Comparison of ENCODE assay signal across 9 cellular contexts in the genomic region with DNA sequence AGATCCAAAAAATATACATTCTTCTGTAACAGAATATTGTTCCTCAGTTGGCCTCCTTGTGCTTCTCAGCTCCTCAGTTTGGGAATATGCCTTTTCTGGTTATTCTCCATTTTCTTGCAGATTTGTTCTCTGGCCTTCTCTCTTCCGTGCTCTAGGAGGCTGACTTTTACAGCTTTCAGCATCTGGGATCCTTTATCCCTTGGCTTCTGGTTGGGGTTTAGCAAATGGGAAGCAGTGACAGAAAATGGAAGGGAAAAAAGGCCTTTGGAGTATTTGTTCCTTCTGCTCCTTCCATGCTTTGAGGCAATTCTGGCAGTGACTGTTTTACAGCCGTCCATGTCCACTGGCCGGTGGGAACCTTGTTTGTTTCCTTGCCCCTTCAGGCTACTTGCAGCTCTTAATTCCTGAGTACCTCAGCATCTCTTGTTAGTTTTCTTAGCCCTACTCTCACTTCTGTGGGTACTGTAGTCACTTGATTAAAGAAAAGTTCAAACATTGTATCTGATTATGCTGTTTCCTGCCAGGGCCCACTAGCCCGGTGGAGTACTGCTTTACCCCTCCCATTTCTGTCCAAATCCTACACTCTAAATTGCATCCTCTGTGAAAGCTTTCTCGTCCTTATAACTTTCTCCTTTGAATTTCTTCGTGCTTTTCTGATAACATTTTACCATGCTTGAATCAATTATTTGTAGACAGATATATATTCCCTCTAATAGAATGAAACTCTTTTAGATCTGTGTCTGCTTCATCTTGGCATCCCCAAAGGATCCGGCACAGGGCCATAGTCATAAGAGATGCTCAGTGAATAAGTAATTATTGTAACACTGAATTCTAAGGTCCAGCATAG.
A peak's percentile ranks its signal among the peaks of the same experiment; 100 is the strongest.
DNase-seq lines count a peak whose midpoint lies in the region; ATAC-seq and TF ChIP-seq lines count a peak whose summit lies in the region.
"Had no signal": no experiment of that assay in that cellular context is flagged by ENCODE, and none has a peak within 500 bp of the region (broad histone marks: within the 10 kb centered on the region; RNA-seq: fewer than 3 reads in every experiment).

No MANE protein-coding gene starts in this region.

- H3K36me3 Mint-ChIP-seq in activated naive CD8-positive, alpha-beta T cell: no peaks in the 10 kb centered on the region
- no peaks in the 10 kb centered on the region for H3K36me3 Mint-ChIP-seq in activated naive CD8-positive, alpha-beta T cell treated with anti-CD3 and anti-CD28 coated beads, Interleukin-2, amount 50 U/mL, for 24 hours (ENCODE audit: low read depth)
- H3K36me3 Mint-ChIP-seq in mesothelial cell of epicardium: no peaks in the 10 kb centered on the region

- no peak for ATAC-seq in activated naive CD8-positive, alpha-beta T cell treated with anti-CD3 and anti-CD28 coated beads, Interleukin-2, amount 50 U/mL, for 24 hours
- ATAC-seq in HG03521 (IDR thresholded peaks at IDR 0.05; ENCODE audit: unreplicated experiment) (no peak), GM21515 (IDR thresholded peaks at IDR 0.05; ENCODE audit: unreplicated experiment) (no peak)

- no peak for TF ChIP-seq POLR2A in uterus (IDR thresholded peaks at IDR 0.05)

- peak overlapping the region; percentile 69 to 80 for H3K27ac ChIP-seq in uterus
- no peak overlapping the region for H3K27ac ChIP-seq in effector memory CD4-positive, alpha-beta T cell (ENCODE audit: insufficient read depth, low read length, poor library complexity, severe bottlenecking)

- H3K4me3 ChIP-seq in uterus: no peak overlapping the region
- no peak overlapping the region for H3K4me3 ChIP-seq in effector memory CD4-positive, alpha-beta T cell (ENCODE audit: insufficient read depth, low read depth, low read length, poor library complexity, severe bottlenecking)

- H3K4me1 ChIP-seq in uterus: peaks cover 3 to 5% of the 10 kb centered on the region in 2 donors
- H3K4me1 ChIP-seq in effector memory CD4-positive, alpha-beta T cell (ENCODE audit: control insufficient read depth, insufficient read depth, low read length, poor library complexity, severe bottlenecking): peaks cover 9% of the 10 kb centered on the region

- no peaks in the 10 kb centered on the region for H3K9me3 ChIP-seq in uterus
- H3K9me3 ChIP-seq in effector memory CD4-positive, alpha-beta T cell (ENCODE audit: control insufficient read depth, low read length): no peaks in the 10 kb centered on the region

- intact Hi-C loops in uterus (cut with DNase I; ENCODE audit: low total_unique reads): no loop called here

- no peaks in the 10 kb centered on the region for H3K9me3 Mint-ChIP-seq in activated naive CD8-positive, alpha-beta T cell (ENCODE audit: low read depth)
- no peaks in the 10 kb centered on the region for H3K9me3 Mint-ChIP-seq in activated naive CD8-positive, alpha-beta T cell treated with anti-CD3 and anti-CD28 coated beads, Interleukin-2, amount 50 U/mL, for 24 hours
- no peaks in the 10 kb centered on the region for H3K9me3 Mint-ChIP-seq in mesothelial cell of epicardium

- no peaks in the 10 kb centered on the region for H3K36me3 ChIP-seq in uterus
- H3K36me3 ChIP-seq in effector memory CD4-positive, alpha-beta T cell (ENCODE audit: control insufficient read depth, insufficient read depth, low read length): no peaks in the 10 kb centered on the region

- TF ChIP-seq CTCF in mesothelial cell of epicardium (IDR thresholded peaks at IDR 0.05; ENCODE audit: unreplicated experiment) (no peak), uterus (IDR thresholded peaks at IDR 0.05) (no peak)

- no peaks in the 10 kb centered on the region for H3K27me3 ChIP-seq in uterus
- H3K27me3 ChIP-seq in effector memory CD4-positive, alpha-beta T cell (replicated peaks; ENCODE audit: control insufficient read depth, insufficient read depth, low read length, poor library complexity, severe bottlenecking): no peaks in the 10 kb centered on the region

- peaks cover 65% of the 10 kb centered on the region for H3K4me1 Mint-ChIP-seq in activated naive CD8-positive, alpha-beta T cell (ENCODE audit: low read depth)
- H3K4me1 Mint-ChIP-seq in activated naive CD8-positive, alpha-beta T cell treated with anti-CD3 and anti-CD28 coated beads, Interleukin-2, amount 50 U/mL, for 24 hours: peaks cover 48% of the 10 kb centered on the region
- H3K4me1 Mint-ChIP-seq in mesothelial cell of epicardium: peaks cover 79% of the 10 kb centered on the region

- H3K4me3 Mint-ChIP-seq in activated naive CD8-positive, alpha-beta T cell: no peak overlapping the region
- no peak overlapping the region for H3K4me3 Mint-ChIP-seq in activated naive CD8-positive, alpha-beta T cell treated with anti-CD3 and anti-CD28 coated beads, Interleukin-2, amount 50 U/mL, for 24 hours
- peak overlapping the region; percentile 3 for H3K4me3 Mint-ChIP-seq in mesothelial cell of epicardium

- peak overlapping the region; percentile 25 for H3K27ac Mint-ChIP-seq in activated naive CD8-positive, alpha-beta T cell
- H3K27ac Mint-ChIP-seq in activated naive CD8-positive, alpha-beta T cell treated with anti-CD3 and anti-CD28 coated beads, Interleukin-2, amount 50 U/mL, for 24 hours: no peak overlapping the region
- peak overlapping the region; percentile 93 for H3K27ac Mint-ChIP-seq in mesothelial cell of epicardium

- no peaks in the 10 kb centered on the region for H3K27me3 Mint-ChIP-seq in activated naive CD8-positive, alpha-beta T cell
- no peaks in the 10 kb centered on the region for H3K27me3 Mint-ChIP-seq in activated naive CD8-positive, alpha-beta T cell treated with anti-CD3 and anti-CD28 coated beads, Interleukin-2, amount 50 U/mL, for 24 hours
- no peaks in the 10 kb centered on the region for H3K27me3 Mint-ChIP-seq in mesothelial cell of epicardium (ENCODE audit: low read depth)

- DNase-seq in activated naive CD8-positive, alpha-beta T cell treated with anti-CD3 and anti-CD28 coated beads, Interleukin-2, amount 50 U/mL, for 24 hours: no peak
- DNase-seq in cerebellar cortex (ENCODE audit: low spot score) (peak; percentile 25), mesothelial cell of epicardium (ENCODE audit: low spot score in 2 of 2, unreplicated experiment in 2 of 2) (no peak), uterus (no peak)
- no peak for DNase-seq in effector memory CD4-positive, alpha-beta T cell
- DNase-seq: kidney glomerular epithelial cell had no signal
